ENCODE assay signal across 20 cellular contexts in genomic region chr7:24501452-24502134, GRCh38.
DNase-seq lines count a peak whose midpoint lies in the region; ATAC-seq and TF ChIP-seq lines count a peak whose summit lies in the region.
"Had no signal": no experiment of that assay in that cellular context is flagged by ENCODE, and none has a peak within 500 bp of the region (broad histone marks: within the 10 kb centered on the region; RNA-seq: fewer than 3 reads in every experiment).

No MANE protein-coding gene starts in this region.

- no peak for ATAC-seq in right lobe of liver
- ATAC-seq: GM12878, HCT116 had no signal

- no peak overlapping the region for H4K91ac ChIP-seq in neuronal stem cell (ENCODE audit: low read depth, low read length, poor library complexity)

- H2BK15ac ChIP-seq in neuronal stem cell (ENCODE audit: low read length) = no peak overlapping the region

- H3K27ac ChIP-seq in cingulate gyrus (ENCODE audit: low read depth, low read length) = peak overlapping the region; percentile 75
- H3K27ac ChIP-seq in neuronal stem cell (replicated peaks; ENCODE audit: low read length) = no peak overlapping the region
- peak overlapping the region in 3 of 4 donors; percentile 47 to 71 (median 57) for H3K27ac ChIP-seq in tibial nerve
- H3K27ac ChIP-seq in right lobe of liver = no peak overlapping the region

- H2AK5ac ChIP-seq in neuronal stem cell (ENCODE audit: low read depth, low read length) = no peak overlapping the region

- H4K8ac ChIP-seq in neuronal stem cell (ENCODE audit: low read depth, low read length) = no peak overlapping the region

- H3K4me1 ChIP-seq in neuronal stem cell (ENCODE audit: control insufficient read depth in 2 of 2, insufficient read depth in 1 of 2, low read depth in 1 of 2, low read length in 2 of 2) = peaks cover 2 to 4% of the 10 kb centered on the region in 2 donors
- peaks cover 0 to 26% (median 0%) of the 10 kb centered on the region in 4 donors for H3K4me1 ChIP-seq in tibial nerve
- H3K4me1 ChIP-seq in right lobe of liver = no peaks in the 10 kb centered on the region
- H3K4me1 ChIP-seq: BE2C had no signal

- TF ChIP-seq CTCF in tibial nerve (IDR thresholded peaks at IDR 0.05) (no peak), right lobe of liver (IDR thresholded peaks at IDR 0.05) (no peak)

- WGBS in neuronal stem cell (ENCODE audit: extremely low coverage in 2 of 2, insufficient read length in 2 of 2, insufficient replicate concordance in 1 of 2), 2 donors = no CpG with 5 or more reads among the region's 1 CpG
- WGBS in tibial nerve, 2 donors = 71 to 80% methylated on average over 1 of the region's 1 CpG
- 64% methylated on average over 1 of the region's 1 CpG for WGBS in right lobe of liver (ENCODE audit: insufficient coverage, low coverage, low lambda C conversion rate, missing lambda C conversion rate)

- no peak overlapping the region for H3K4ac ChIP-seq in neuronal stem cell (ENCODE audit: low read length)

- H3K36me3 ChIP-seq in neuronal stem cell (replicated peaks in 1 of 2; ENCODE audit: control insufficient read depth in 2 of 2, insufficient read depth in 2 of 2, low read length in 2 of 2) (no peaks in the 10 kb centered on the region), tibial nerve (no peaks in the 10 kb centered on the region), right lobe of liver (no peaks in the 10 kb centered on the region)
- H3K36me3 ChIP-seq: BE2C had no signal

- peak overlapping the region; percentile 59 for H2AFZ ChIP-seq in neuronal stem cell (ENCODE audit: low read length)

- TF ChIP-seq EP300 in tibial nerve (IDR thresholded peaks at IDR 0.05) = no peak

- no peak overlapping the region for H3K18ac ChIP-seq in neuronal stem cell (ENCODE audit: low read length)

- H3K9ac ChIP-seq in neuronal stem cell (ENCODE audit: low read depth, low read length, poor library complexity) = no peak overlapping the region

- intact Hi-C loops in right lobe of liver (cut with DNase I) = no loop called here

- no peak overlapping the region for H2BK12ac ChIP-seq in neuronal stem cell (ENCODE audit: low read length)

- no peak overlapping the region for H3K23ac ChIP-seq in neuronal stem cell (ENCODE audit: low read depth, low read length, poor library complexity)

- H2BK5ac ChIP-seq in neuronal stem cell (ENCODE audit: low read length) = no peak overlapping the region

- H2BK120ac ChIP-seq in neuronal stem cell (ENCODE audit: low read depth, low read length) = no peak overlapping the region

- DNase-seq in globus pallidus (ENCODE audit: low spot score) = peak; percentile 8
- DNase-seq in neuronal stem cell (ENCODE audit: low spot score) = no peak
- no peak for DNase-seq in tibial nerve (ENCODE audit: low spot score in 2 of 2)
- no peak for DNase-seq in right lobe of liver
- DNase-seq in GM19240 (ENCODE audit: insufficient read length, low spot score) = no peak
- no peak for DNase-seq in Ammon's horn (ENCODE audit: low spot score)
- no peak for DNase-seq in nucleus accumbens (lab: John Stamatoyannopoulos, UW)
- DNase-seq: BE2C; CD4-positive, CD25-positive, alpha-beta regulatory T cell; CD8-positive, alpha-beta memory T cell; COR-L47; DMS 273 treated with DMSO at 0.1 percent for 48 hours; DMS53; DND-41; EL; IMR-90 had no signal

- TF ChIP-seq POLR2A in tibial nerve (IDR thresholded peaks at IDR 0.05) = no peak
- no peak for TF ChIP-seq POLR2A in right lobe of liver (IDR thresholded peaks at IDR 0.05)

- H3K4me3 ChIP-seq in neuronal stem cell (ENCODE audit: low read length in 2 of 2) = no peak overlapping the region
- no peak overlapping the region for H3K4me3 ChIP-seq in tibial nerve
- H3K4me3 ChIP-seq in right lobe of liver = no peak overlapping the region
- H3K4me3 ChIP-seq: GM12878, GM23338 had no signal

- H3K79me1 ChIP-seq in neuronal stem cell (ENCODE audit: low read depth, low read length) = no peaks in the 10 kb centered on the region

- H3K4me2 ChIP-seq in neuronal stem cell (ENCODE audit: insufficient read depth, low read length, poor library complexity, severe bottlenecking) = no peak overlapping the region
- H3K4me2 ChIP-seq: GM23338 had no signal

- H3K27me3 ChIP-seq in neuronal stem cell (ENCODE audit: control insufficient read depth in 3 of 3, insufficient read depth in 3 of 3, low read depth in 1 of 3, low read length in 3 of 3) (no peaks in the 10 kb centered on the region), tibial nerve (no peaks in the 10 kb centered on the region), right lobe of liver (no peaks in the 10 kb centered on the region)
- H3K27me3 ChIP-seq: BE2C had no signal

- H3K14ac ChIP-seq in neuronal stem cell (ENCODE audit: low read length) = no peak overlapping the region

- H3K9me3 ChIP-seq in neuronal stem cell (replicated peaks in 1 of 2; ENCODE audit: control insufficient read depth in 2 of 2, insufficient read depth in 1 of 2, low read depth in 1 of 2, low read length in 2 of 2) = no peaks in the 10 kb centered on the region
- H3K9me3 ChIP-seq in tibial nerve = no peaks in the 10 kb centered on the region
- no peaks in the 10 kb centered on the region for H3K9me3 ChIP-seq in right lobe of liver
- H3K9me3 ChIP-seq: BE2C had no signal

Comparison
In these comparisons a context has a peak if more than half of its experiments do, and no peak if none do; other contexts are left out.
1. H3K27ac ChIP-seq: peak in cingulate gyrus (single experiment) and tibial nerve (3 of 4); none in neuronal stem cell (single experiment) and right lobe of liver (0 of 3).